In the genomic region with DNA sequence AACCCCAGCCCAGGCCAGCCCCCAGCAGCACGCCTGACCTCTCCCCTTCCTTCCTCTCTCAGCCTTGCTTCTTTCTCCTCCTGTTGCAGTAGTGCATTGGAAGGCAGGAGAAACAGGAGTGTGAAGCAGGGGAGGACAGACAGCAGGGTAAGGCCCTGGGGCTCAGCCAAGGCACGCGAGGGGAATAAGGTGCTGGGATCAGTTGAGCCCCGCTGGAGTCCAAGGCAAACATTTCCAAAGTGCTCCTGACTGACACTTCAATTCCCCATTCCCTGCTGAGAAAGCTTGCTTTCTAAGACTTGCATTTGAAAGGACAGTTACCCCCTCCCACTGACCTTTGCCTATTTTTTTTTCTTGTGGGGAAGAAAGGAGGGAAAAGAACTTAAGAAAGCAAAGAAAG, we compare ENCODE assay signal across 28 cellular contexts.
DNase-seq lines count a peak whose midpoint lies in the region; TF ChIP-seq lines count a peak whose summit lies in the region.
"Had no signal": no experiment of that assay in that cellular context is flagged by ENCODE, and none has a peak within 500 bp of the region (broad histone marks: within the 10 kb centered on the region; RNA-seq: fewer than 3 reads in every experiment).

No MANE protein-coding gene starts in this region.

- TF ChIP-seq CTCF in BE2C (IDR thresholded peaks at IDR 0.05; ENCODE audit: low read depth, low read length) = no peak

- POLR2A ChIA-PET in HEK293T (lab: Yijun Ruan, JAX) = no interaction called here

- intact Hi-C loops in activated naive CD4-positive, alpha-beta T cell treated with anti-CD3 and anti-CD28 coated beads for 36 hours (cut with micrococcal nuclease) = no loop called here

- H3K27me3 Mint-ChIP-seq in activated naive CD4-positive, alpha-beta T cell treated with anti-CD3 and anti-CD28 coated beads for 36 hours (ENCODE audit: low read depth) = peaks cover 3% of the 10 kb centered on the region
- H3K27me3 Mint-ChIP-seq: effector memory CD8-positive, alpha-beta T cell; stimulated activated naive B cell treated with anti-CD40 and anti-IgM and Interleukin-4, amounts not matched to agents 10 μg/mL and 1 μg/mL and 100 μg/mL, for 72 hours had no signal

- H3K4me3 Mint-ChIP-seq in activated naive CD4-positive, alpha-beta T cell treated with anti-CD3 and anti-CD28 coated beads for 36 hours = no peak overlapping the region
- H3K4me3 Mint-ChIP-seq: effector memory CD8-positive, alpha-beta T cell; IgD-negative memory B cell; natural killer cell treated with Interleukin-12 subunit alpha and Interleukin-12 subunit beta and Interleukin-15 and Interleukin-18, amount 100 ng/mL, for 72 hours; stimulated activated naive B cell treated with anti-CD40 and anti-IgM and Interleukin-4, amounts not matched to agents 10 μg/mL and 1 μg/mL and 100 μg/mL, for 72 hours; T-helper 1 cell treated with Interleukin-12 subunit alpha and Interleukin-12 subunit beta and Interleukin-4 antibody, amounts not matched to agents 30 μg/mL and 1 μg/mL, for 36 hours had no signal

- H3K4me3 ChIP-seq in NT2/D1 (ENCODE audit: insufficient read length, low read depth) (no peak overlapping the region), iPS-18a (ENCODE audit: low read length) (peak overlapping the region; percentile 42), neuronal stem cell (ENCODE audit: low read length in 2 of 2) (no peak overlapping the region), BE2C (ENCODE audit: low read depth, low read length) (no peak overlapping the region)
- H3K4me3 ChIP-seq: BLaER1, coronary artery, lung, ovary had no signal

- no peak overlapping the region for H2BK120ac ChIP-seq in neuronal stem cell (ENCODE audit: low read depth, low read length)

- CTCF ChIA-PET in HEK293T (lab: Yijun Ruan, JAX) = no interaction called here
- CTCF ChIA-PET in activated naive CD4-positive, alpha-beta T cell treated with anti-CD3 and anti-CD28 coated beads for 36 hours (lab: Charles Lee) = no interaction called here

- H3K27ac ChIP-seq in iPS-18a (ENCODE audit: low read length) = no peak overlapping the region
- peak overlapping the region; percentile 88 for H3K27ac ChIP-seq in neuronal stem cell (replicated peaks; ENCODE audit: low read length)
- H3K27ac ChIP-seq: BLaER1, coronary artery, ovary had no signal

- no peak overlapping the region for H4K8ac ChIP-seq in neuronal stem cell (ENCODE audit: low read depth, low read length)

- no CpG with 5 or more reads among the region's 4 CpGs for WGBS in neuronal stem cell (ENCODE audit: extremely low coverage in 2 of 2, insufficient read length in 2 of 2, insufficient replicate concordance in 1 of 2), 2 donors

- no peak overlapping the region for H2AFZ ChIP-seq in neuronal stem cell (ENCODE audit: low read length)

- no peak overlapping the region for H2BK12ac ChIP-seq in neuronal stem cell (ENCODE audit: low read length)

- H3K36me3 Mint-ChIP-seq in activated naive CD4-positive, alpha-beta T cell treated with anti-CD3 and anti-CD28 coated beads for 36 hours (ENCODE audit: low read depth) = no peaks in the 10 kb centered on the region
- H3K36me3 Mint-ChIP-seq: IgD-negative memory B cell; natural killer cell treated with Interleukin-12 subunit alpha and Interleukin-12 subunit beta and Interleukin-15 and Interleukin-18, amount 100 ng/mL, for 72 hours; stimulated activated naive B cell treated with anti-CD40 and anti-IgM and Interleukin-4, amounts not matched to agents 10 μg/mL and 1 μg/mL and 100 μg/mL, for 72 hours had no signal

- H3K27ac Mint-ChIP-seq in activated naive CD4-positive, alpha-beta T cell treated with anti-CD3 and anti-CD28 coated beads for 36 hours = no peak overlapping the region
- H3K27ac Mint-ChIP-seq: effector memory CD8-positive, alpha-beta T cell; IgD-negative memory B cell; natural killer cell treated with Interleukin-12 subunit alpha and Interleukin-12 subunit beta and Interleukin-15 and Interleukin-18, amount 100 ng/mL, for 72 hours; stimulated activated naive B cell treated with anti-CD40 and anti-IgM and Interleukin-4, amounts not matched to agents 10 μg/mL and 1 μg/mL and 100 μg/mL, for 72 hours; T-helper 1 cell treated with Interleukin-12 subunit alpha and Interleukin-12 subunit beta and Interleukin-4 antibody, amounts not matched to agents 30 μg/mL and 1 μg/mL, for 36 hours had no signal

- H3K79me1 ChIP-seq in neuronal stem cell (ENCODE audit: low read depth, low read length) = no peaks in the 10 kb centered on the region

- H4K91ac ChIP-seq in neuronal stem cell (ENCODE audit: low read depth, low read length, poor library complexity) = no peak overlapping the region

- H3K4me1 Mint-ChIP-seq in activated naive CD4-positive, alpha-beta T cell treated with anti-CD3 and anti-CD28 coated beads for 36 hours (ENCODE audit: low read depth) = no peaks in the 10 kb centered on the region
- H3K4me1 Mint-ChIP-seq: IgD-negative memory B cell; stimulated activated naive B cell treated with anti-CD40 and anti-IgM and Interleukin-4, amounts not matched to agents 10 μg/mL and 1 μg/mL and 100 μg/mL, for 72 hours had no signal

- no peak overlapping the region for H3K14ac ChIP-seq in neuronal stem cell (ENCODE audit: low read length)

- H3K9me3 Mint-ChIP-seq in activated naive CD4-positive, alpha-beta T cell treated with anti-CD3 and anti-CD28 coated beads for 36 hours = no peaks in the 10 kb centered on the region
- H3K9me3 Mint-ChIP-seq: effector memory CD8-positive, alpha-beta T cell; natural killer cell treated with Interleukin-12 subunit alpha and Interleukin-12 subunit beta and Interleukin-15 and Interleukin-18, amount 100 ng/mL, for 72 hours; stimulated activated naive B cell treated with anti-CD40 and anti-IgM and Interleukin-4, amounts not matched to agents 10 μg/mL and 1 μg/mL and 100 μg/mL, for 72 hours; T-helper 1 cell treated with Interleukin-12 subunit alpha and Interleukin-12 subunit beta and Interleukin-4 antibody, amounts not matched to agents 30 μg/mL and 1 μg/mL, for 36 hours had no signal

- H3K4me1 ChIP-seq in NT2/D1 (ENCODE audit: insufficient read depth, insufficient read length) (no peaks in the 10 kb centered on the region), iPS-18a (ENCODE audit: control insufficient read depth, low read depth, low read length) (peaks cover 46% of the 10 kb centered on the region), neuronal stem cell (ENCODE audit: control insufficient read depth in 2 of 2, insufficient read depth in 1 of 2, low read depth in 1 of 2, low read length in 2 of 2) (peaks cover 14 to 40% of the 10 kb centered on the region in 2 donors), BE2C (no peaks in the 10 kb centered on the region)
- H3K4me1 ChIP-seq: BLaER1 had no signal

- DNase-seq in HEK293T (ENCODE audit: extremely low spot score) (no peak), NT2/D1 (ENCODE audit: low read depth, low spot score) (peak; percentile 82), neuronal stem cell (ENCODE audit: low spot score) (peak; percentile 73), NCI-H510A treated with DMSO at 0.1 percent for 48 hours (lab: John Stamatoyannopoulos, UW) (no peak), NCI-H2107 (lab: John Stamatoyannopoulos, UW) (no peak), BE2C (no peak)
- no peak for DNase-seq in activated naive CD4-positive, alpha-beta T cell treated with anti-CD3 and anti-CD28 coated beads for 36 hours
- DNase-seq: activated CD4-positive, alpha-beta T cell treated with anti-CD3 and anti-CD28 coated beads, Interleukin-2, amount 50 U/mL, for 48 hours; activated T-cell treated with anti-CD3 and anti-CD28 coated beads, Interleukin-2, amount 50 U/mL, for 48 hours; DMS53; effector memory CD8-positive, alpha-beta T cell; erythroblast; HCEC 1CT; NCI-H1048; NCI-H1694; NCI-H2171; NCI-H524 treated with DMSO at 0.1 percent for 48 hours; ovary; Right ventricle myocardium superior; stimulated activated naive B cell treated with anti-CD40 and anti-IgM and Interleukin-4, amounts not matched to agents 10 μg/mL and 1 μg/mL and 100 μg/mL, for 72 hours; trophoblast cell had no signal

- no peak overlapping the region for H3K4me2 ChIP-seq in neuronal stem cell (ENCODE audit: insufficient read depth, low read length, poor library complexity, severe bottlenecking)
- H3K4me2 ChIP-seq: BLaER1 had no signal

- H3K36me3 ChIP-seq in NT2/D1 (ENCODE audit: insufficient read depth, insufficient read length, low read length) (no peaks in the 10 kb centered on the region), iPS-18a (ENCODE audit: control insufficient read depth, low read depth, low read length) (no peaks in the 10 kb centered on the region), neuronal stem cell (replicated peaks in 1 of 2; ENCODE audit: control insufficient read depth in 2 of 2, insufficient read depth in 2 of 2, low read length in 2 of 2) (no peaks in the 10 kb centered on the region), BE2C (no peaks in the 10 kb centered on the region)
- H3K36me3 ChIP-seq: BLaER1, ovary had no signal

- H2BK5ac ChIP-seq in neuronal stem cell (ENCODE audit: low read length) = no peak overlapping the region

- no peak overlapping the region for H3K4ac ChIP-seq in neuronal stem cell (ENCODE audit: low read length)

- H2BK15ac ChIP-seq in neuronal stem cell (ENCODE audit: low read length) = no peak overlapping the region

- H3K9me3 ChIP-seq in NT2/D1 (ENCODE audit: insufficient read depth, low read length) (no peaks in the 10 kb centered on the region; the same call in 1 of the 2 replicates), iPS-18a (ENCODE audit: control insufficient read depth, low read depth, low read length) (no peaks in the 10 kb centered on the region), neuronal stem cell (replicated peaks in 1 of 2; ENCODE audit: control insufficient read depth in 2 of 2, insufficient read depth in 1 of 2, low read depth in 1 of 2, low read length in 2 of 2) (no peaks in the 10 kb centered on the region), BE2C (no peaks in the 10 kb centered on the region)
- H3K9me3 ChIP-seq: BLaER1, ovary had no signal

- no peak overlapping the region for H3K9ac ChIP-seq in NT2/D1 (ENCODE audit: insufficient read length, low read depth)
- H3K9ac ChIP-seq in iPS-18a (ENCODE audit: low read length) = no peak overlapping the region
- H3K9ac ChIP-seq in neuronal stem cell (ENCODE audit: low read depth, low read length, poor library complexity) = no peak overlapping the region
- H3K9ac ChIP-seq: BLaER1 had no signal

- peak overlapping the region; percentile 76 for H3K18ac ChIP-seq in neuronal stem cell (ENCODE audit: low read length)

- H3K23ac ChIP-seq in neuronal stem cell (ENCODE audit: low read depth, low read length, poor library complexity) = no peak overlapping the region

- H3K27me3 ChIP-seq in NT2/D1 (ENCODE audit: insufficient read depth, insufficient read length) (no peaks in the 10 kb centered on the region), iPS-18a (ENCODE audit: control insufficient read depth, insufficient read depth, low read length) (no peaks in the 10 kb centered on the region), neuronal stem cell (ENCODE audit: control insufficient read depth in 3 of 3, insufficient read depth in 3 of 3, low read depth in 1 of 3, low read length in 3 of 3) (no peaks in the 10 kb centered on the region), BE2C (no peaks in the 10 kb centered on the region)
- H3K27me3 ChIP-seq: BLaER1, ovary had no signal

- no peak overlapping the region for H2AK5ac ChIP-seq in neuronal stem cell (ENCODE audit: low read depth, low read length)

Comparison
In these comparisons a context has a peak if more than half of its experiments do, and no peak if none do; other contexts are left out.
1. DNase-seq: peak in NT2/D1 (single experiment) and neuronal stem cell (single experiment); none in HEK293T (single experiment), NCI-H510A treated with DMSO at 0.1 percent for 48 hours (single experiment), NCI-H2107 (single experiment), BE2C (single experiment) and activated naive CD4-positive, alpha-beta T cell treated with anti-CD3 and anti-CD28 coated beads for 36 hours (single experiment).